In the genomic region with DNA sequence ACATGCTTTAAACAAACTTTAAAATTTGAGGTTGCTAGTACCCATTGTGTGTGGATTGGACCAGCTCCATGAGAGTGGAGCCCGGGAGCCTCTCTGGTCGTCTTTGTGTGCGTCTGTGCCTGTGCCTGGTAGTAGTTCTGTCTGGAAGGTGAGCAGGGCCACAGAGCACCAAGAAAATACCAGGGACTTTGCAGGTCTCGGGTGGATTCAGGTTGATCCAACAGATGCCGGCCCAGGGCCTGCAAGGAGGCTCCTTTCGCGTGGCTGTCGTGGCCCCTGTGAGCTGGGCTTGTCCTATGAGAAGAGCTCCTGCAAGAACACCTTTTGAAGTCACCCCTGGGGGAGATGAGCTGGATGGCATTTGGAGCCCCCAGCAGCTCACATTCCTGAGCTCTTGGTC, we compare ENCODE assay signal across 1 cellular context.
TF ChIP-seq lines count a peak whose summit lies in the region.

No MANE protein-coding gene starts in this region.

TF ChIP-seq in IMR-90, 13 proteins besides CTCF, POLR2A, EP300 and RAD21:
- no peak for TF ChIP-seq MAZ (IDR thresholded peaks at IDR 0.05; ENCODE audit: borderline replicate concordance, low read depth, low read length)
- TF ChIP-seq SMC3 (IDR thresholded peaks at IDR 0.05; ENCODE audit: low read depth, low read length): no peak
- TF ChIP-seq CEBPB (IDR thresholded peaks at IDR 0.05; ENCODE audit: low read depth, low read length): no peak
- no peak for TF ChIP-seq MAFK (IDR thresholded peaks at IDR 0.05; ENCODE audit: low read depth, low read length)
- no peak for TF ChIP-seq NFE2L2 (IDR thresholded peaks at IDR 0.05; ENCODE audit: low read depth, low read length)
- TF ChIP-seq MXI1 (IDR thresholded peaks at IDR 0.05; ENCODE audit: borderline replicate concordance, low read depth, low read length): no peak
